ENCODE assay signal across 8 cellular contexts in the genomic region with DNA sequence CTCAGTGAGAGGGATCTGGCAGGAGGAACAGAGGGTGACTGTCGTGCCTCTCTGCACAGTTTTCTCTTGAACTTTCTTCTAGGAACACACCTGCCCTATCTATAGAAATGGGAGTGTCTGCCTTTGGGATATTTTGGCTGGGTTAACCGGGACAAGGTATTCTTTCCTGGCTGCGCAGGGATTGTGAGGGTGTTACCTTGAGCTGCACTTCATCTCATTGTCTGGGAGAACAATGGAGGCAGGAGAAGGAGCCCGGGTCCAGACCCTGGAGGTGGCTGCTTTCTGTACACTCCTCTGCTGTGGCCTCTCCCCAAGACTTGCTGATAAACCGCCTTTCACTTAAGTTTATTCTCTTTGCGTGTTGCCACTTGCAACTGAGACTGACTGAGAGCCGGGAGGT.
"Had no signal": no experiment of that assay in that cellular context is flagged by ENCODE, and none has a peak within 500 bp of the region (broad histone marks: within the 10 kb centered on the region; RNA-seq: fewer than 3 reads in every experiment).

No MANE protein-coding gene starts in this region.

- FAIRE-seq: G401.6, GM12878, GM12891, GM12892, GM18507, GM19239 had no signal

- DNase-seq: GDM1, GF-D8 had no signal

- H3K4me3 ChIP-seq: GM12878 had no signal

- ATAC-seq: GM12878 had no signal
